In genomic region chr22:26892401-26893033, GRCh38 we compare ENCODE assay signal across 9 cellular contexts.
A peak's percentile ranks its signal among the peaks of the same experiment; 100 is the strongest.
DNase-seq lines count a peak whose midpoint lies in the region; ATAC-seq and TF ChIP-seq lines count a peak whose summit lies in the region.
"Had no signal": no experiment of that assay in that cellular context is flagged by ENCODE, and none has a peak within 500 bp of the region (broad histone marks: within the 10 kb centered on the region; RNA-seq: fewer than 3 reads in every experiment).

No MANE protein-coding gene starts in this region.

- H3K4me3 ChIP-seq in right atrium auricular region (no peak overlapping the region), heart right ventricle (no peak overlapping the region), fibroblast of villous mesenchyme (ENCODE audit: low read depth, low read length) (no peak overlapping the region), aorta (ENCODE audit: low read length in 2 of 2) (no peak overlapping the region)

- H3K9me3 ChIP-seq in right atrium auricular region (no peaks in the 10 kb centered on the region), heart right ventricle (no peaks in the 10 kb centered on the region), aorta (ENCODE audit: control insufficient read depth, low read length) (no peaks in the 10 kb centered on the region)

- H3K36me3 Mint-ChIP-seq in glutamatergic neuron (ENCODE audit: unreplicated experiment): no peaks in the 10 kb centered on the region

- H3K36me3 ChIP-seq in right atrium auricular region (no peaks in the 10 kb centered on the region), heart right ventricle (no peaks in the 10 kb centered on the region), aorta (ENCODE audit: control insufficient read depth in 1 of 2, insufficient read depth in 2 of 2, low read length in 1 of 2) (no peaks in the 10 kb centered on the region)

- no peak overlapping the region for H3K27ac Mint-ChIP-seq in glutamatergic neuron (ENCODE audit: unreplicated experiment)

- WGBS in heart right ventricle, 2 donors: 60 to 71% methylated on average over 17 of the region's 17 CpGs
- 20% methylated on average over 17 of the region's 17 CpGs for WGBS in aorta, 2 donors

- H3K4me1 Mint-ChIP-seq in glutamatergic neuron (ENCODE audit: low read depth, unreplicated experiment): no peaks in the 10 kb centered on the region

- H3K27ac ChIP-seq in right atrium auricular region (no peak overlapping the region), heart right ventricle (no peak overlapping the region), aorta (ENCODE audit: low read depth in 1 of 2, low read length in 2 of 2) (peak overlapping the region; percentile 6 to 65)

- intact Hi-C loops in heart right ventricle (cut with DNase I) (no loop called here), aorta (cut with DNase I) (loop anchor here in 1 of 2 donors (10.0 kb wide), 1 partner anchor 352 kb away; no protein-coding TSS in a partner anchor)

- DNase-seq in right atrium auricular region (ENCODE audit: low spot score) (peak; percentile 56), heart right ventricle (no peak), NCI-H748 (lab: John Stamatoyannopoulos, UW; ENCODE audit: unreplicated experiment) (peak; percentile 93), fibroblast of villous mesenchyme (ENCODE audit: low read depth) (peak; percentile 65), aorta (peak; percentile 63 to 83), HT-29 (ENCODE audit: low spot score) (no peak), glutamatergic neuron (no peak)
- DNase-seq in activated CD4-positive, CD25-positive, alpha-beta regulatory T cell (lab: John Stamatoyannopoulos, UW): no peak
- DNase-seq: amniotic stem cell had no signal

- H3K27me3 Mint-ChIP-seq in glutamatergic neuron (ENCODE audit: unreplicated experiment): peaks cover 10% of the 10 kb centered on the region

- H3K9me3 Mint-ChIP-seq in glutamatergic neuron (ENCODE audit: unreplicated experiment): no peaks in the 10 kb centered on the region

- peaks cover 0 to 10% of the 10 kb centered on the region in 2 donors for H3K4me1 ChIP-seq in right atrium auricular region
- H3K4me1 ChIP-seq in heart right ventricle: peaks cover 0 to 4% (median 3%) of the 10 kb centered on the region in 9 donors
- H3K4me1 ChIP-seq in aorta (ENCODE audit: control insufficient read depth in 1 of 2, insufficient read depth in 2 of 2, low read length in 2 of 2): peaks cover 3 to 13% of the 10 kb centered on the region in 2 donors

- H3K27me3 ChIP-seq in right atrium auricular region (no peaks in the 10 kb centered on the region), heart right ventricle (no peaks in the 10 kb centered on the region), aorta (ENCODE audit: control insufficient read depth in 1 of 2, insufficient read depth in 2 of 2, low read length in 1 of 2) (no peaks in the 10 kb centered on the region)

- TF ChIP-seq CTCF in right atrium auricular region (IDR thresholded peaks at IDR 0.05): no peak
- no peak for TF ChIP-seq CTCF in heart right ventricle (IDR thresholded peaks at IDR 0.05)
- no peak for TF ChIP-seq CTCF in fibroblast of villous mesenchyme (IDR thresholded peaks at IDR 0.05; ENCODE audit: insufficient read depth, low read depth, low read length)
- TF ChIP-seq CTCF in glutamatergic neuron (IDR thresholded peaks at IDR 0.05; ENCODE audit: partially characterized antibody, unreplicated experiment): no peak

- ATAC-seq in heart right ventricle (no peak), aorta (ENCODE audit: low FRiP score) (peak; percentile 15)

- no peak overlapping the region for H3K4me3 Mint-ChIP-seq in glutamatergic neuron (ENCODE audit: unreplicated experiment)

Comparison
In these comparisons a context has a peak if more than half of its experiments do, and no peak if none do; other contexts are left out.
1. DNase-seq: peak in right atrium auricular region (single experiment), NCI-H748 (single experiment), fibroblast of villous mesenchyme (single experiment) and aorta (2 of 2); none in heart right ventricle (0 of 2), HT-29 (single experiment), glutamatergic neuron (single experiment) and activated CD4-positive, CD25-positive, alpha-beta regulatory T cell (0 of 4).
2. H3K27ac ChIP-seq: peak in aorta (2 of 2); none in right atrium auricular region (0 of 2) and heart right ventricle (0 of 10).